In genomic region chr15:78315686-78316085, GRCh38 we compare ENCODE assay signal across 8 cellular contexts. TPM values are rescaled to one million over a fixed set of nuclear protein-coding genes. Genes with fewer than 3 reads are reported as not detected.
A peak's percentile ranks its signal among the peaks of the same experiment; 100 is the strongest.
DNase-seq lines count a peak whose midpoint lies in the region; ATAC-seq and TF ChIP-seq lines count a peak whose summit lies in the region.

No MANE protein-coding gene starts in this region.

- intact Hi-C loops in Caco-2 (cut with micrococcal nuclease; ENCODE audit: unreplicated experiment): no loop called here

- H3K36me3 Mint-ChIP-seq in Caco-2 (ENCODE audit: insufficient read depth, unreplicated experiment): no peaks in the 10 kb centered on the region

- no peaks in the 10 kb centered on the region for H3K36me3 ChIP-seq in Caco-2 (ENCODE audit: control insufficient read depth, insufficient read depth, low read length)

- CTCF ChIA-PET in Caco-2 (lab: Charles Lee): interaction anchor here (0.6 to 0.9 kb wide), 5 partner anchors 81 to 188 kb away, joined by 3 read pairs; no protein-coding TSS in a partner anchor

- peak; percentile 22 to 64 for TF ChIP-seq CTCF in Caco-2 (IDR thresholded peaks at IDR 0.05; ENCODE audit: insufficient read depth in 1 of 2, low read depth in 1 of 2, low read length in 1 of 2, severe bottlenecking in 1 of 2, unreplicated experiment in 1 of 2)

- H3K4me3 ChIP-seq in Caco-2 (ENCODE audit: low read depth, low read length): no peak overlapping the region

- H3K4me3 Mint-ChIP-seq in Caco-2 (ENCODE audit: unreplicated experiment): no peak overlapping the region

- H3K4me1 Mint-ChIP-seq in Caco-2 (ENCODE audit: low read depth, unreplicated experiment): no peaks in the 10 kb centered on the region

- H3K4me1 ChIP-seq in Caco-2: no peaks in the 10 kb centered on the region

- POLR2A ChIA-PET in Caco-2 (lab: Charles Lee): no interaction called here

- H3K27me3 Mint-ChIP-seq in Caco-2 (ENCODE audit: insufficient read depth, unreplicated experiment): no peaks in the 10 kb centered on the region

- ATAC-seq in GM21619 (IDR thresholded peaks at IDR 0.05; ENCODE audit: unreplicated experiment) (no peak), HG03139 (IDR thresholded peaks at IDR 0.05; ENCODE audit: unreplicated experiment) (no peak)

- BruUV-seq in Caco-2 (replicated peaks; lab: Mats Ljungman, UMichigan): no TSS peak

- H3K27me3 ChIP-seq in Caco-2 (replicated peaks; ENCODE audit: control insufficient read depth, insufficient read depth, low read length): no peaks in the 10 kb centered on the region

- no peaks in the 10 kb centered on the region for H3K9me3 ChIP-seq in Caco-2

- no peak overlapping the region for H3K27ac Mint-ChIP-seq in Caco-2 (ENCODE audit: unreplicated experiment)

- DNase-seq in Caco-2 (peak; percentile 51 to 52), HuH-7.5 (ENCODE audit: low spot score) (peak; percentile 62), UCSD-AML1 (lab: John Stamatoyannopoulos, UW; ENCODE audit: unreplicated experiment) (peak; percentile 35), left kidney (ENCODE audit: low read depth, low spot score) (peak; percentile 61), HK-2 (ENCODE audit: unreplicated experiment) (no peak), mucosa of gallbladder (ENCODE audit: low spot score) (no peak)

- no peaks in the 10 kb centered on the region for H3K9me3 Mint-ChIP-seq in Caco-2 (ENCODE audit: unreplicated experiment)

RNA-seq across cellular contexts. Expression of gene SKIC8, which starts 16.3 kb away (rescaled TPM):
- total RNA-seq in Caco-2 (2022): 45.7 and 51.5 TPM in 2 replicates
- total RNA-seq in mucosa of gallbladder: 38.8 TPM

RNA-seq across cellular contexts. Expression of gene CRABP1, which starts 24.5 kb away (rescaled TPM):
- total RNA-seq in Caco-2 (2022) (113 and 116 TPM in 2 replicates), mucosa of gallbladder (1.4 TPM)

RNA-seq across cellular contexts. Expression of gene DNAJA4, which starts 51.3 kb away (rescaled TPM):
- total RNA-seq in Caco-2 (2022): 0.91 and 1.1 TPM in 2 replicates
- total RNA-seq in mucosa of gallbladder: 36.9 TPM

Comparison
In these comparisons a context has a peak if more than half of its experiments do, and no peak if none do; other contexts are left out.
1. DNase-seq: peak in Caco-2 (2 of 2), HuH-7.5 (single experiment), UCSD-AML1 (single experiment) and left kidney (single experiment); none in HK-2 (single experiment) and mucosa of gallbladder (single experiment).
2. RNA of gene CRABP1, which starts 24.5 kb away (total RNA-seq): 113 to 116 TPM in Caco-2; 1.4 TPM in mucosa of gallbladder (single experiment); every median in the first group is over 10 times any median in the second.
3. RNA of gene DNAJA4, which starts 51.3 kb away (total RNA-seq): 36.9 TPM in mucosa of gallbladder (single experiment); 0.91 to 1.1 TPM in Caco-2; every median in the first group is over 10 times any median in the second.